Comparison of ENCODE assay signal across 12 cellular contexts in genomic region chr19:55441692-55442321, GRCh38. TPM values are rescaled to one million over a fixed set of nuclear protein-coding genes. Genes with fewer than 3 reads are reported as not detected.
A peak's percentile ranks its signal among the peaks of the same experiment; 100 is the strongest.
DNase-seq lines count a peak whose midpoint lies in the region; ATAC-seq, FAIRE-seq and TF ChIP-seq lines count a peak whose summit lies in the region.
"Had no signal": no experiment of that assay in that cellular context is flagged by ENCODE, and none has a peak within 500 bp of the region (broad histone marks: within the 10 kb centered on the region; RNA-seq: fewer than 3 reads in every experiment).

No MANE protein-coding gene starts in this region.

- H3K4me3 ChIP-seq in endothelial cell of umbilical vein (replicated peaks in 1 of 3; ENCODE audit: insufficient read depth in 1 of 3, low read depth in 1 of 3, low read length in 3 of 3) (no peak overlapping the region), foreskin fibroblast (ENCODE audit: low read depth in 1 of 2, low read length in 2 of 2) (no peak overlapping the region)
- H3K4me3 ChIP-seq: tibial artery had no signal

- no peak overlapping the region for H3K4me2 ChIP-seq in endothelial cell of umbilical vein (ENCODE audit: insufficient read depth, low read length)

- DNase-seq in activated T-cell treated with anti-CD3 and anti-CD28 coated beads, Interleukin-2, amount 50 U/mL, for 4 hours: no peak
- no peak for DNase-seq in activated T-cell treated with anti-CD3 and anti-CD28 coated beads, Interleukin-2, amount 50 U/mL, for 1 hour
- DNase-seq in NCI-H2227 (lab: John Stamatoyannopoulos, UW; ENCODE audit: unreplicated experiment) (peak; percentile 85), endothelial cell of umbilical vein (ENCODE audit: low read depth, low spot score) (no peak), foreskin fibroblast (no peak), DMS 273 treated with DMSO at 0.1 percent for 48 hours (lab: John Stamatoyannopoulos, UW) (no peak), DMS114 treated with DMSO at 0.1 percent for 48 hours (lab: John Stamatoyannopoulos, UW; ENCODE audit: unreplicated experiment) (no peak)
- peak; percentile 31 for DNase-seq in stimulated activated naive CD8-positive, alpha-beta T cell treated with anti-CD3 and anti-CD28 coated beads, Interleukin-15, Interleukin-2, amounts not matched to agents 100 U/mL and 50 U/mL, for 24 hours
- DNase-seq: stimulated activated CD4-positive, alpha-beta T cell treated with anti-CD3 and anti-CD28 coated beads, Interleukin-1b, Interleukin-23, amount 100 ng/mL, for 48 hours; tibial artery had no signal

- no peak overlapping the region for H3K9ac ChIP-seq in endothelial cell of umbilical vein (replicated peaks; ENCODE audit: extremely low read depth, insufficient read depth, low read length)

- H3K4me1 ChIP-seq in endothelial cell of umbilical vein (ENCODE audit: control insufficient read depth, extremely low read depth, insufficient read depth, low read length): no peaks in the 10 kb centered on the region

- ATAC-seq in activated T-cell treated with anti-CD3 and anti-CD28 coated beads, Interleukin-2, amount 50 U/mL, for 4 hours: peak; percentile 34 to 45
- no peak for ATAC-seq in stimulated activated naive CD8-positive, alpha-beta T cell treated with anti-CD3 and anti-CD28 coated beads, Interleukin-15, Interleukin-2, amounts not matched to agents 100 U/mL and 50 U/mL, for 24 hours

- H3K27ac ChIP-seq in endothelial cell of umbilical vein (ENCODE audit: insufficient read depth, low read depth, low read length): no peak overlapping the region
- H3K27ac ChIP-seq: C4-2B, tibial artery had no signal

- FAIRE-seq in endothelial cell of umbilical vein (lab: Jason Lieb, UNC): no peak

- H2AFZ ChIP-seq in endothelial cell of umbilical vein (ENCODE audit: low read depth, low read length): no peak overlapping the region

- H3K36me3 ChIP-seq in endothelial cell of umbilical vein (ENCODE audit: control insufficient read depth in 2 of 2, extremely low read depth in 1 of 2, insufficient read depth in 2 of 2, low read length in 2 of 2): no peaks in the 10 kb centered on the region
- H3K36me3 ChIP-seq: tibial artery had no signal

- POLR2A ChIA-PET in endothelial cell of umbilical vein (lab: Charles Lee): no interaction called here

- TF ChIP-seq CTCF in endothelial cell of umbilical vein (IDR thresholded peaks at IDR 0.05; ENCODE audit: extremely low read depth in 1 of 2, insufficient read depth in 1 of 2, low read depth in 1 of 2, low read length in 2 of 2) (no peak), foreskin fibroblast (IDR thresholded peaks at IDR 0.05; ENCODE audit: low read depth, low read length) (no peak)

- H3K36me3 Mint-ChIP-seq in activated T-cell treated with anti-CD3 and anti-CD28 coated beads, Interleukin-2, amount 50 U/mL, for 4 hours (ENCODE audit: insufficient read depth): no peaks in the 10 kb centered on the region

- H3K4me3 Mint-ChIP-seq in activated T-cell treated with anti-CD3 and anti-CD28 coated beads, Interleukin-2, amount 50 U/mL, for 4 hours: peak overlapping the region; percentile 7

- peaks cover 39 to 42% of the 10 kb centered on the region in 2 experiments for H3K27me3 ChIP-seq in endothelial cell of umbilical vein (ENCODE audit: control insufficient read depth in 2 of 2, insufficient read depth in 2 of 2, low read length in 2 of 2)

- H3K9me1 ChIP-seq in endothelial cell of umbilical vein (replicated peaks; ENCODE audit: control insufficient read depth, extremely low read depth, insufficient read depth, low read length): no peaks in the 10 kb centered on the region

- H3K4me1 Mint-ChIP-seq in activated T-cell treated with anti-CD3 and anti-CD28 coated beads, Interleukin-2, amount 50 U/mL, for 4 hours (ENCODE audit: low read depth): peaks cover 22% of the 10 kb centered on the region

- H3K9me3 Mint-ChIP-seq in activated T-cell treated with anti-CD3 and anti-CD28 coated beads, Interleukin-2, amount 50 U/mL, for 4 hours: no peaks in the 10 kb centered on the region

- BruUV-seq in endothelial cell of umbilical vein (replicated peaks; lab: Mats Ljungman, UMichigan): no TSS peak

- H3K9me3 ChIP-seq in endothelial cell of umbilical vein (replicated peaks; ENCODE audit: control insufficient read depth, insufficient read depth, low read length): no peaks in the 10 kb centered on the region
- H3K9me3 ChIP-seq: tibial artery had no signal

- CTCF ChIA-PET in endothelial cell of umbilical vein (lab: Charles Lee): no interaction called here

- dilution Hi-C loops in endothelial cell of umbilical vein (cut with MboI; ENCODE audit: extremely low pct_ligation_motif_present, low sequenced_read_pairs): no loop called here

- H3K27me3 Mint-ChIP-seq in activated T-cell treated with anti-CD3 and anti-CD28 coated beads, Interleukin-2, amount 50 U/mL, for 4 hours (ENCODE audit: low read depth): peaks cover 77% of the 10 kb centered on the region

- no peak for TF ChIP-seq POLR2A in endothelial cell of umbilical vein (IDR thresholded peaks at IDR 0.05; ENCODE audit: low read depth, low read length)

- intact Hi-C loops in endothelial cell of umbilical vein (cut with micrococcal nuclease): no loop called here

- H4K20me1 ChIP-seq in endothelial cell of umbilical vein (replicated peaks; ENCODE audit: control insufficient read depth, extremely low read depth, insufficient read depth, low read length): no peaks in the 10 kb centered on the region

- no peaks in the 10 kb centered on the region for H3K79me2 ChIP-seq in endothelial cell of umbilical vein (ENCODE audit: control insufficient read depth, insufficient read depth, low read length)

TF ChIP-seq in endothelial cell of umbilical vein, 7 proteins besides CTCF, POLR2A, EP300 and RAD21:
- TF ChIP-seq EZH2 (IDR thresholded peaks at IDR 0.05; ENCODE audit: borderline replicate concordance, low read depth, low read length, severe bottlenecking) (peak; percentile 91), MYC (IDR thresholded peaks at IDR 0.05; ENCODE audit: low read depth, low read length) (no peak)

RNA-seq across cellular contexts. Expression of gene SHISA7, which starts 1.3 kb away (rescaled TPM):
- total RNA-seq in activated T-cell treated with anti-CD3 and anti-CD28 coated beads, Interleukin-2, amount 50 U/mL, for 4 hours: not detected
- total RNA-seq in endothelial cell of umbilical vein: not detected in 2 replicates
- polyA plus RNA-seq in endothelial cell of umbilical vein: not detected in 2 replicates
- polyA plus RNA-seq in endothelial cell of umbilical vein (2011; cell fraction: cytosol; rRNA removed): not detected in 2 replicates
- not detected in 2 replicates for polyA plus RNA-seq in endothelial cell of umbilical vein (2011; cell fraction: nucleus; rRNA removed)
- not detected in 2 replicates for polyA plus RNA-seq in endothelial cell of umbilical vein (2012)
- not detected in 2 replicates for polyA minus RNA-seq in endothelial cell of umbilical vein
- polyA minus RNA-seq in endothelial cell of umbilical vein (2011; cell fraction: cytosol; rRNA and poly(A)+ RNA removed): not detected
- polyA minus RNA-seq in endothelial cell of umbilical vein (2011; cell fraction: nucleus; rRNA and poly(A)+ RNA removed): not detected in 2 replicates
- total RNA-seq: dermis microvascular lymphatic vessel endothelial cell had no signal

RNA-seq across cellular contexts. Expression of gene ISOC2, which starts 19.6 kb away (rescaled TPM):
- total RNA-seq in activated T-cell treated with anti-CD3 and anti-CD28 coated beads, Interleukin-2, amount 50 U/mL, for 4 hours: 10 to 100 TPM; 63.2 to 65.1 (median 64.5) TPM
- 43.6 and 49.3 TPM in 2 replicates for total RNA-seq in endothelial cell of umbilical vein
- 68.7 and 96.5 TPM in 2 replicates for polyA plus RNA-seq in endothelial cell of umbilical vein
- polyA plus RNA-seq in endothelial cell of umbilical vein (2011; cell fraction: cytosol; rRNA removed): 43.0 and 66.5 TPM in 2 replicates
- polyA plus RNA-seq in endothelial cell of umbilical vein (2011; cell fraction: nucleus; rRNA removed): 23.3 and 27.6 TPM in 2 replicates
- polyA plus RNA-seq in endothelial cell of umbilical vein (2012): 40.5 and 54.2 TPM in 2 replicates
- polyA minus RNA-seq in endothelial cell of umbilical vein: 17.6 and 18.8 TPM in 2 replicates
- polyA minus RNA-seq in endothelial cell of umbilical vein (2011; cell fraction: cytosol; rRNA and poly(A)+ RNA removed): 30.3 TPM
- 11.2 and 16.2 TPM in 2 replicates for polyA minus RNA-seq in endothelial cell of umbilical vein (2011; cell fraction: nucleus; rRNA and poly(A)+ RNA removed)

RNA-seq across cellular contexts. Expression of gene C19orf85, which starts 22.7 kb away (rescaled TPM):
- total RNA-seq in activated T-cell treated with anti-CD3 and anti-CD28 coated beads, Interleukin-2, amount 50 U/mL, for 4 hours: not detected
- not detected in 2 replicates for total RNA-seq in endothelial cell of umbilical vein
- polyA plus RNA-seq in endothelial cell of umbilical vein: not detected in 2 replicates
- not detected in 2 replicates for polyA plus RNA-seq in endothelial cell of umbilical vein (2011; cell fraction: cytosol; rRNA removed)
- polyA plus RNA-seq in endothelial cell of umbilical vein (2011; cell fraction: nucleus; rRNA removed): not detected in 2 replicates
- not detected in 2 replicates for polyA plus RNA-seq in endothelial cell of umbilical vein (2012)
- polyA minus RNA-seq in endothelial cell of umbilical vein: not detected in 2 replicates
- polyA minus RNA-seq in endothelial cell of umbilical vein (2011; cell fraction: cytosol; rRNA and poly(A)+ RNA removed): not detected
- not detected in 2 replicates for polyA minus RNA-seq in endothelial cell of umbilical vein (2011; cell fraction: nucleus; rRNA and poly(A)+ RNA removed)
- total RNA-seq: dermis microvascular lymphatic vessel endothelial cell had no signal

RNA-seq across cellular contexts. Expression of gene UBE2S, which starts 34.2 kb away (rescaled TPM):
- 100 to 1,000 TPM; 226 to 281 (median 237) TPM for total RNA-seq in activated T-cell treated with anti-CD3 and anti-CD28 coated beads, Interleukin-2, amount 50 U/mL, for 4 hours
- 244 and 257 TPM in 2 replicates for total RNA-seq in endothelial cell of umbilical vein
- polyA plus RNA-seq in endothelial cell of umbilical vein: 176 and 183 TPM in 2 replicates
- 229 and 241 TPM in 2 replicates for polyA plus RNA-seq in endothelial cell of umbilical vein (2011; cell fraction: cytosol; rRNA removed)
- polyA plus RNA-seq in endothelial cell of umbilical vein (2011; cell fraction: nucleus; rRNA removed): 60.3 and 79.3 TPM in 2 replicates
- polyA plus RNA-seq in endothelial cell of umbilical vein (2012): 69.9 and 111 TPM in 2 replicates
- 50.8 and 52.2 TPM in 2 replicates for polyA minus RNA-seq in endothelial cell of umbilical vein
- polyA minus RNA-seq in endothelial cell of umbilical vein (2011; cell fraction: cytosol; rRNA and poly(A)+ RNA removed): 321 TPM
- polyA minus RNA-seq in endothelial cell of umbilical vein (2011; cell fraction: nucleus; rRNA and poly(A)+ RNA removed): 11.8 and 16.4 TPM in 2 replicates

RNA-seq across cellular contexts. Expression of gene ZNF628, which starts 34.6 kb away (rescaled TPM):
- 10 to 100 TPM; 11.0 to 12.6 (median 12.1) TPM for total RNA-seq in activated T-cell treated with anti-CD3 and anti-CD28 coated beads, Interleukin-2, amount 50 U/mL, for 4 hours
- total RNA-seq in endothelial cell of umbilical vein: 9.0 and 10.4 TPM in 2 replicates
- 2.0 and 2.5 TPM in 2 replicates for polyA plus RNA-seq in endothelial cell of umbilical vein
- polyA plus RNA-seq in endothelial cell of umbilical vein (2011; cell fraction: cytosol; rRNA removed): 1.3 and 2.1 TPM in 2 replicates
- polyA plus RNA-seq in endothelial cell of umbilical vein (2011; cell fraction: nucleus; rRNA removed): 1.9 and 2.0 TPM in 2 replicates
- 2.6 and 5.6 TPM in 2 replicates for polyA plus RNA-seq in endothelial cell of umbilical vein (2012)
- polyA minus RNA-seq in endothelial cell of umbilical vein: 0.76 and 1.2 TPM in 2 replicates
- polyA minus RNA-seq in endothelial cell of umbilical vein (2011; cell fraction: cytosol; rRNA and poly(A)+ RNA removed): 6.6 TPM
- 1.5 and 4.2 TPM in 2 replicates for polyA minus RNA-seq in endothelial cell of umbilical vein (2011; cell fraction: nucleus; rRNA and poly(A)+ RNA removed)

Comparison
In these comparisons a context has a peak if more than half of its experiments do, and no peak if none do; other contexts are left out.
1. DNase-seq: peak in NCI-H2227 (single experiment) and stimulated activated naive CD8-positive, alpha-beta T cell treated with anti-CD3 and anti-CD28 coated beads, Interleukin-15, Interleukin-2, amounts not matched to agents 100 U/mL and 50 U/mL, for 24 hours (single experiment); none in activated T-cell treated with anti-CD3 and anti-CD28 coated beads, Interleukin-2, amount 50 U/mL, for 4 hours (single experiment), activated T-cell treated with anti-CD3 and anti-CD28 coated beads, Interleukin-2, amount 50 U/mL, for 1 hour (single experiment), endothelial cell of umbilical vein (single experiment), foreskin fibroblast (0 of 2), DMS 273 treated with DMSO at 0.1 percent for 48 hours (single experiment) and DMS114 treated with DMSO at 0.1 percent for 48 hours (single experiment).